ENCODE assay signal across 22 cellular contexts in the genomic region with DNA sequence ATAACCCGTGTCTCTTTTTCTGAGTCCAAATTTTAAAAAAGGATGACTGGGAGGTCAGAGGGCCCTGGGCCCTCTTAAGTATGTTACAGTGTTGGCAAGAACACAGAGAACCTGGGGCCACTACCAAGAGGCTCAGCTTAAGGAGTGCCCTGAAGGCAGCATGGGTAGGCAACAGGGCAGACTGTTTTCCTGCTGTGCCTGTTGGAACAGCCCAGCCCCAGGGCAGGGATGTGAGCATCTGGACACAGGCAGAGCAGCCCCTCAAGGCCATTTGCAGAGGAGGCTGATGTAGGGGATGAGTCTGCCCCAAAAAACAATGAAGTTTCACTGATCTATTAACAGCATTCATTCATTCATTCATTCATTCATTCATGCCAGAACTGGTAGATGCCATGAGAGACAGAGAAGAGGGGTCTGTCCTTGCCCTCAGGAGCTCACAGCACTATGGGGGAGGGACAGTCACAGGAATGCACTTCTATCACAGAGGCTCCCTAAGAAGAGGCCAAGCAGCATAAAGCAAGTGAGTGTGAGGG. TPM values are rescaled to one million over a fixed set of nuclear protein-coding genes. Genes with fewer than 3 reads are reported as not detected.
"Had no signal": no experiment of that assay in that cellular context is flagged by ENCODE, and none has a peak within 500 bp of the region (broad histone marks: within the 10 kb centered on the region; RNA-seq: fewer than 3 reads in every experiment).

No MANE protein-coding gene starts in this region.

- H3K4me1 ChIP-seq: neural progenitor cell, uterus had no signal

- H3K4me1 Mint-ChIP-seq: activated CD4-positive, alpha-beta T cell treated with anti-CD3 and anti-CD28 coated beads, Interleukin-2, amount 10 ng/mL, durations not matched to agents 24 days and 14 days; memory B cell; neural progenitor cell had no signal

- H2AFZ ChIP-seq: neural progenitor cell had no signal

- H3K4me3 ChIP-seq: esophagus squamous epithelium, heart right ventricle, neural progenitor cell, ovary, spleen, tibial nerve, uterus had no signal

- H3K9me3 Mint-ChIP-seq: activated CD4-positive, alpha-beta T cell treated with anti-CD3 and anti-CD28 coated beads, Interleukin-2, amount 10 ng/mL, durations not matched to agents 24 days and 14 days; activated T-helper 1 cell treated with anti-CD3 and anti-CD28 coated beads, Interleukin-12 subunit alpha, Interleukin-12 subunit beta, Interleukin-2, Interleukin-4 antibody, amounts not matched to agents 30 ng/mL and 10 ng/mL and 1 ng/mL, durations not matched to agents 14 hours and 24 hours and 36 hours; dendritic cell treated with granulocyte-macrophage colony-stimulating factor and Interleukin-4, amounts not matched to agents 40 ng/mL and 50 ng/mL, for 4 days; memory B cell; naive thymus-derived CD4-positive, alpha-beta T cell; neural progenitor cell had no signal

- H3K9me3 ChIP-seq: esophagus squamous epithelium, heart right ventricle, ovary, spleen, tibial nerve, uterus had no signal

- H3K27me3 ChIP-seq: ovary, uterus had no signal

- H3K27ac ChIP-seq: esophagus squamous epithelium, heart right ventricle, neural progenitor cell, ovary, tibial nerve, uterus had no signal

- H3K9ac ChIP-seq: neural progenitor cell had no signal

- H3K27ac Mint-ChIP-seq: activated CD4-positive, alpha-beta T cell treated with anti-CD3 and anti-CD28 coated beads, Interleukin-2, amount 10 ng/mL, durations not matched to agents 24 days and 14 days; activated naive CD8-positive, alpha-beta T cell; activated T-helper 1 cell treated with anti-CD3 and anti-CD28 coated beads, Interleukin-12 subunit alpha, Interleukin-12 subunit beta, Interleukin-2, Interleukin-4 antibody, amounts not matched to agents 30 ng/mL and 10 ng/mL and 1 ng/mL, durations not matched to agents 14 hours and 24 hours and 36 hours; dendritic cell treated with granulocyte-macrophage colony-stimulating factor and Interleukin-4, amounts not matched to agents 40 ng/mL and 50 ng/mL, for 4 days; memory B cell; naive thymus-derived CD4-positive, alpha-beta T cell; neural progenitor cell had no signal

- DNase-seq: activated CD4-positive, alpha-beta T cell treated with anti-CD3 and anti-CD28 coated beads, Interleukin-2, amount 10 ng/mL, durations not matched to agents 24 days and 14 days; activated gamma-delta T cell treated with Interleukin-2 at 50 U/mL for 16 hours; activated T-cell treated with anti-CD3 and anti-CD28 coated beads for 4 hours; effector memory CD4-positive, alpha-beta T cell; esophagus squamous epithelium; kidney glomerular epithelial cell; ovary; spleen; stimulated activated naive CD4-positive, alpha-beta T cell treated with Interleukin-2 at 50 U/mL for 16 hours; T1000; uterus had no signal

- H3K4me2 ChIP-seq: neural progenitor cell had no signal

- H3K36me3 ChIP-seq: esophagus squamous epithelium, heart right ventricle, neural progenitor cell, ovary, spleen, tibial nerve, uterus had no signal

- ATAC-seq: heart right ventricle; naive thymus-derived CD4-positive, alpha-beta T cell had no signal

- H3K4me3 Mint-ChIP-seq: activated CD4-positive, alpha-beta T cell treated with anti-CD3 and anti-CD28 coated beads, Interleukin-2, amount 10 ng/mL, durations not matched to agents 24 days and 14 days; activated naive CD8-positive, alpha-beta T cell; activated T-helper 1 cell treated with anti-CD3 and anti-CD28 coated beads, Interleukin-12 subunit alpha, Interleukin-12 subunit beta, Interleukin-2, Interleukin-4 antibody, amounts not matched to agents 30 ng/mL and 10 ng/mL and 1 ng/mL, durations not matched to agents 14 hours and 24 hours and 36 hours; dendritic cell treated with granulocyte-macrophage colony-stimulating factor and Interleukin-4, amounts not matched to agents 40 ng/mL and 50 ng/mL, for 4 days; memory B cell; naive thymus-derived CD4-positive, alpha-beta T cell; neural progenitor cell had no signal

- H3K36me3 Mint-ChIP-seq: memory B cell; naive thymus-derived CD4-positive, alpha-beta T cell; neural progenitor cell had no signal

RNA-seq across cellular contexts. Expression of a gene that starts 2.2 kb away (rescaled TPM):
- total RNA-seq: activated CD4-positive, alpha-beta T cell treated with anti-CD3 and anti-CD28 coated beads, Interleukin-2, amount 10 ng/mL, durations not matched to agents 24 days and 14 days; activated T-helper 1 cell treated with anti-CD3 and anti-CD28 coated beads, Interleukin-12 subunit alpha, Interleukin-12 subunit beta, Interleukin-2, Interleukin-4 antibody, amounts not matched to agents 30 ng/mL and 10 ng/mL and 1 ng/mL, durations not matched to agents 14 hours and 24 hours and 36 hours; T-helper 1 cell treated with Interleukin-12 subunit alpha and Interleukin-12 subunit beta and Interleukin-4 antibody, amounts not matched to agents 30 ng/mL and 1 ng/mL, for 36 hours had no signal
- polyA plus RNA-seq: naive thymus-derived CD4-positive, alpha-beta T cell had no signal

RNA-seq across cellular contexts. Expression of a gene that starts 30.8 kb away (rescaled TPM):
- total RNA-seq: activated CD4-positive, alpha-beta T cell treated with anti-CD3 and anti-CD28 coated beads, Interleukin-2, amount 10 ng/mL, durations not matched to agents 24 days and 14 days; activated T-helper 1 cell treated with anti-CD3 and anti-CD28 coated beads, Interleukin-12 subunit alpha, Interleukin-12 subunit beta, Interleukin-2, Interleukin-4 antibody, amounts not matched to agents 30 ng/mL and 10 ng/mL and 1 ng/mL, durations not matched to agents 14 hours and 24 hours and 36 hours; cerebellum; esophagus squamous epithelium; heart right ventricle; mucosa of gallbladder; naive thymus-derived CD4-positive, alpha-beta T cell; ovary; spleen; T-helper 1 cell treated with Interleukin-12 subunit alpha and Interleukin-12 subunit beta and Interleukin-4 antibody, amounts not matched to agents 30 ng/mL and 1 ng/mL, for 36 hours; tibial nerve; uterus had no signal
- polyA plus RNA-seq: heart right ventricle; naive thymus-derived CD4-positive, alpha-beta T cell; ovary; spleen had no signal
